24 cellular contexts compared by ENCODE assay signal in genomic region chr1:65141918-65142317, GRCh38.
"Had no signal": no experiment of that assay in that cellular context is flagged by ENCODE, and none has a peak within 500 bp of the region (broad histone marks: within the 10 kb centered on the region; RNA-seq: fewer than 3 reads in every experiment).

No MANE protein-coding gene starts in this region.

- H3K4me1 ChIP-seq: colonic mucosa, upper lobe of right lung had no signal

- H3K36me3 ChIP-seq: cardiac muscle cell, colonic mucosa, heart left ventricle, right atrium auricular region, spleen, suprapubic skin, tibial artery, upper lobe of right lung had no signal

- DNase-seq: activated CD4-positive, alpha-beta T cell treated with anti-CD3 and anti-CD28 coated beads for 36 hours; activated CD4-positive, CD25-positive, alpha-beta regulatory T cell; activated naive CD4-positive, alpha-beta T cell; activated T-cell treated with anti-CD3 and anti-CD28 coated beads for 4 hours; activated T-cell treated with anti-CD3 and anti-CD28 coated beads, Interleukin-2, amount 50 U/mL, for 72 hours; anterior cingulate cortex; body of pancreas; cerebellar nuclear complex; dorsolateral prefrontal cortex; effector memory CD4-positive, alpha-beta T cell; heart left ventricle; left cardiac atrium; spleen; stimulated activated naive CD4-positive, alpha-beta T cell; T-cell; tibial artery; upper lobe of right lung had no signal

- H3K27me3 ChIP-seq: colonic mucosa, dorsolateral prefrontal cortex, foreskin keratinocyte, heart left ventricle, right atrium auricular region, suprapubic skin, tibial artery had no signal

- H3K4me3 ChIP-seq: body of pancreas, cardiac muscle cell, colonic mucosa, dorsolateral prefrontal cortex, heart left ventricle, right atrium auricular region, spleen, suprapubic skin, tibial artery, upper lobe of right lung had no signal

- ATAC-seq: activated CD4-positive, alpha-beta T cell treated with anti-CD3 and anti-CD28 coated beads for 36 hours; activated naive CD4-positive, alpha-beta T cell treated with anti-CD3 and anti-CD28 coated beads, Interleukin-2, amount 50 U/mL, for 72 hours; activated T-cell treated with anti-CD3 and anti-CD28 coated beads, Interleukin-2, amount 50 U/mL, for 72 hours; body of pancreas; left cardiac atrium; natural killer cell treated with Interleukin-12 subunit alpha and Interleukin-12 subunit beta and Interleukin-15 and Interleukin-18, amount 100 ng/mL, for 72 hours; T-cell; upper lobe of right lung had no signal

- H3K27ac ChIP-seq: body of pancreas, cardiac muscle cell, colonic mucosa, dorsolateral prefrontal cortex, foreskin keratinocyte, heart left ventricle, right atrium auricular region, spleen, suprapubic skin, tibial artery, upper lobe of right lung had no signal

- H3K9me3 ChIP-seq: body of pancreas, colonic mucosa, heart left ventricle, right atrium auricular region, spleen, suprapubic skin, tibial artery, upper lobe of right lung had no signal
